In genomic region chr4:180485407-180485806, GRCh38 we compare ENCODE assay signal across 7 cellular contexts.
"Had no signal": no experiment of that assay in that cellular context is flagged by ENCODE, and none has a peak within 500 bp of the region (broad histone marks: within the 10 kb centered on the region; RNA-seq: fewer than 3 reads in every experiment).

No MANE protein-coding gene starts in this region.

- H3K4me3 ChIP-seq: K562 had no signal

- ATAC-seq: HepG2, K562 had no signal

- H3K27ac Mint-ChIP-seq: IgD-negative memory B cell had no signal

- H3K36me3 Mint-ChIP-seq: IgD-negative memory B cell had no signal

- FAIRE-seq: HepG2, HTR-8/SVneo, K562 had no signal

- H3K27ac ChIP-seq: HL-60 had no signal

- H3K4me1 Mint-ChIP-seq: IgD-negative memory B cell had no signal

- DNase-seq: IMR-90, KBM-7 had no signal

- H3K27me3 Mint-ChIP-seq: IgD-negative memory B cell had no signal

- H3K4me3 Mint-ChIP-seq: IgD-negative memory B cell had no signal
